ENCODE assay signal across 1 cellular context in genomic region chr12:55934773-55935172, GRCh38.
TF ChIP-seq lines count a peak whose summit lies in the region.

No MANE protein-coding gene starts in this region.

TF ChIP-seq in IMR-90, 13 proteins besides CTCF, POLR2A, EP300 and RAD21:
- no peak for TF ChIP-seq BHLHE40 (IDR thresholded peaks at IDR 0.05; ENCODE audit: low read depth, low read length)
- no peak for TF ChIP-seq RFX5 (IDR thresholded peaks at IDR 0.05; ENCODE audit: low read depth, low read length)
- no peak for TF ChIP-seq RCOR1 (IDR thresholded peaks at IDR 0.05; ENCODE audit: insufficient replicate concordance, low read length)
- no peak for TF ChIP-seq ELK1 (IDR thresholded peaks at IDR 0.05; ENCODE audit: borderline replicate concordance, low read depth, low read length)
- no peak for TF ChIP-seq FOS (IDR thresholded peaks at IDR 0.05; ENCODE audit: low read depth, low read length)
- TF ChIP-seq MXI1 (IDR thresholded peaks at IDR 0.05; ENCODE audit: borderline replicate concordance, low read depth, low read length): no peak
- no peak for TF ChIP-seq SMC3 (IDR thresholded peaks at IDR 0.05; ENCODE audit: low read depth, low read length)
